9 cellular contexts compared by ENCODE assay signal in genomic region chr14:103122578-103123127, GRCh38.
A peak's percentile ranks its signal among the peaks of the same experiment; 100 is the strongest.
DNase-seq lines count a peak whose midpoint lies in the region; ATAC-seq and TF ChIP-seq lines count a peak whose summit lies in the region.
"Had no signal": no experiment of that assay in that cellular context is flagged by ENCODE, and none has a peak within 500 bp of the region (broad histone marks: within the 10 kb centered on the region; RNA-seq: fewer than 3 reads in every experiment).

No MANE protein-coding gene starts in this region.

- ATAC-seq in HG03521 (IDR thresholded peaks at IDR 0.05; ENCODE audit: unreplicated experiment) (no peak), GM21423 (IDR thresholded peaks at IDR 0.05; ENCODE audit: unreplicated experiment) (no peak)

- H3K27me3 ChIP-seq in rectal smooth muscle tissue (ENCODE audit: control insufficient read depth, insufficient read depth, low read length) = peaks cover 1% of the 10 kb centered on the region

- no peak for TF ChIP-seq CTCF in fibroblast of pulmonary artery (IDR thresholded peaks at IDR 0.05; ENCODE audit: low read length, missing control alignments)

- peak overlapping the region; percentile 73 for H3K27ac ChIP-seq in rectal smooth muscle tissue (ENCODE audit: low read depth, low read length)
- H3K27ac ChIP-seq: cardiac muscle cell had no signal

- DNase-seq in DMS79 treated with DMSO at 0.1 percent for 48 hours (lab: John Stamatoyannopoulos, UW) (peak; percentile 75), NCI-H2171 (lab: John Stamatoyannopoulos, UW) (peak; percentile 47), fibroblast of pulmonary artery (ENCODE audit: low read depth) (no peak), NCI-H146 (lab: John Stamatoyannopoulos, UW) (no peak), dedifferentiated amniotic fluid mesenchymal stem cell (ENCODE audit: extremely low spot score) (no peak)

- no peak overlapping the region for H3K9ac ChIP-seq in rectal smooth muscle tissue (ENCODE audit: low read length)

- H3K4me1 ChIP-seq in rectal smooth muscle tissue (ENCODE audit: control insufficient read depth, insufficient read depth, low read length) = peaks cover 6% of the 10 kb centered on the region

- H3K4me3 ChIP-seq in fibroblast of pulmonary artery (replicated peaks; ENCODE audit: low read depth, low read length) = peak overlapping the region; percentile 22
- H3K4me3 ChIP-seq in rectal smooth muscle tissue (ENCODE audit: low read length) = peak overlapping the region; percentile 22
- H3K4me3 ChIP-seq: cardiac muscle cell had no signal

- H3K36me3 ChIP-seq in rectal smooth muscle tissue (ENCODE audit: control insufficient read depth, insufficient read depth, low read length) = no peaks in the 10 kb centered on the region
- H3K36me3 ChIP-seq: cardiac muscle cell had no signal

Comparison
In these comparisons a context has a peak if more than half of its experiments do, and no peak if none do; other contexts are left out.
1. DNase-seq: peak in DMS79 treated with DMSO at 0.1 percent for 48 hours (single experiment) and NCI-H2171 (single experiment); none in fibroblast of pulmonary artery (single experiment), NCI-H146 (single experiment) and dedifferentiated amniotic fluid mesenchymal stem cell (single experiment).